ENCODE assay signal across 10 cellular contexts in genomic region chr1:155082301-155082940, GRCh38. TPM values are rescaled to one million over a fixed set of nuclear protein-coding genes. Genes with fewer than 3 reads are reported as not detected.
DNase-seq lines count a peak whose midpoint lies in the region; ATAC-seq and TF ChIP-seq lines count a peak whose summit lies in the region.
"Had no signal": no experiment of that assay in that cellular context is flagged by ENCODE, and none has a peak within 500 bp of the region (broad histone marks: within the 10 kb centered on the region; RNA-seq: fewer than 3 reads in every experiment).

No MANE protein-coding gene starts in this region.

- no peak for DNase-seq in activated naive CD4-positive, alpha-beta T cell treated with anti-CD3 and anti-CD28 coated beads for 36 hours
- DNase-seq in mesenchymal stem cell (no peak), GM10266 (ENCODE audit: extremely low spot score) (no peak)
- DNase-seq: SJCRH30 had no signal

- peaks cover 42% of the 10 kb centered on the region for H3K27me3 Mint-ChIP-seq in activated naive CD4-positive, alpha-beta T cell treated with anti-CD3 and anti-CD28 coated beads for 36 hours (ENCODE audit: low read depth)

- peak overlapping the region; percentile 59 for H3K4me3 ChIP-seq in DOHH2 (ENCODE audit: low read length)
- no peak overlapping the region for H3K4me3 ChIP-seq in mesenchymal stem cell (ENCODE audit: insufficient read depth in 1 of 2, low read depth in 1 of 2, low read length in 2 of 2)
- H3K4me3 ChIP-seq: SJCRH30 had no signal

- H3K9me2 ChIP-seq in DOHH2 (replicated peaks; ENCODE audit: control insufficient read depth, low read length), result no peaks in the 10 kb centered on the region

- H3K27ac ChIP-seq in 22Rv1 (peak overlapping the region; percentile 98), DOHH2 (ENCODE audit: low read depth, low read length) (no peak overlapping the region), mesenchymal stem cell (ENCODE audit: low read length, poor library complexity, severe bottlenecking) (no peak overlapping the region)
- H3K27ac ChIP-seq: left lung, SJCRH30 had no signal

- peaks cover 44% of the 10 kb centered on the region for H3K4me1 Mint-ChIP-seq in activated naive CD4-positive, alpha-beta T cell treated with anti-CD3 and anti-CD28 coated beads for 36 hours (ENCODE audit: low read depth)

- H3K4me2 ChIP-seq in DOHH2 (ENCODE audit: low read length) (peak overlapping the region; percentile 76), mesenchymal stem cell (ENCODE audit: low read length, poor library complexity, severe bottlenecking) (peak overlapping the region; percentile 41)

- H3K27me3 ChIP-seq in DOHH2 (ENCODE audit: control insufficient read depth, low read length), result peaks cover 61% of the 10 kb centered on the region
- peaks cover 57 to 60% of the 10 kb centered on the region in 2 experiments for H3K27me3 ChIP-seq in mesenchymal stem cell (ENCODE audit: control insufficient read depth in 1 of 2, insufficient read depth in 1 of 2, low read length in 2 of 2)

- H2BK15ac ChIP-seq in mesenchymal stem cell (ENCODE audit: low read depth, poor library complexity, severe bottlenecking), result no peak overlapping the region

- no peaks in the 10 kb centered on the region for H4K20me1 ChIP-seq in DOHH2 (ENCODE audit: control insufficient read depth, insufficient read depth, low read depth, low read length)

- H2BK12ac ChIP-seq in mesenchymal stem cell (ENCODE audit: low read length in 2 of 2), result no peak overlapping the region

- 6% methylated on average over 29 of the region's 34 CpGs for WGBS in mesenchymal stem cell

- H2AFZ ChIP-seq in mesenchymal stem cell (ENCODE audit: low read depth, low read length), result no peak overlapping the region

- CTCF ChIA-PET in activated naive CD4-positive, alpha-beta T cell treated with anti-CD3 and anti-CD28 coated beads for 36 hours (lab: Charles Lee), result interaction anchor here (1.8 to 4.6 kb wide), 4 partner anchors 18 to 88 kb away, joined by 4 to 75 read pairs (median 62); partner anchors contain the start of genes EFNA4 and KRTCAP2

- no peak overlapping the region for H2BK120ac ChIP-seq in mesenchymal stem cell (ENCODE audit: low read depth, low read length)

- H3K14ac ChIP-seq in mesenchymal stem cell (ENCODE audit: low read length in 2 of 2), result no peak overlapping the region

- no peak overlapping the region for H2BK5ac ChIP-seq in mesenchymal stem cell (ENCODE audit: low read depth, low read length, poor library complexity, severe bottlenecking)

- intact Hi-C loops in activated naive CD4-positive, alpha-beta T cell treated with anti-CD3 and anti-CD28 coated beads for 36 hours (cut with micrococcal nuclease), result loop anchor here (5.0 kb wide), 1 partner anchor 290 kb away; no protein-coding TSS in a partner anchor

- no peak overlapping the region for H4K8ac ChIP-seq in mesenchymal stem cell (ENCODE audit: low read length)

- ATAC-seq in GM21529 (IDR thresholded peaks at IDR 0.05; ENCODE audit: unreplicated experiment) (no peak), HG03135 (IDR thresholded peaks at IDR 0.05; ENCODE audit: unreplicated experiment) (no peak), GM18909 (IDR thresholded peaks at IDR 0.05; ENCODE audit: poor library complexity, unreplicated experiment) (no peak)
- ATAC-seq: left lung had no signal

- peak overlapping the region; percentile 22 for H3K4me3 Mint-ChIP-seq in activated naive CD4-positive, alpha-beta T cell treated with anti-CD3 and anti-CD28 coated beads for 36 hours

- no peak overlapping the region for H2AK5ac ChIP-seq in mesenchymal stem cell (ENCODE audit: low read length, severe bottlenecking)

- peaks cover 13% of the 10 kb centered on the region for H3F3A ChIP-seq in DOHH2 (ENCODE audit: control insufficient read depth, insufficient read depth)

- no peak overlapping the region for H3K4ac ChIP-seq in mesenchymal stem cell (ENCODE audit: low read depth in 1 of 2, low read length in 2 of 2)

- H3K79me1 ChIP-seq in mesenchymal stem cell (replicated peaks; ENCODE audit: low read length, poor library complexity, severe bottlenecking), result no peaks in the 10 kb centered on the region

- peak overlapping the region in 1 of 2 experiments; percentile 91 for H3K23ac ChIP-seq in mesenchymal stem cell (ENCODE audit: low read length in 2 of 2)

- no peaks in the 10 kb centered on the region for H3K9me3 Mint-ChIP-seq in activated naive CD4-positive, alpha-beta T cell treated with anti-CD3 and anti-CD28 coated beads for 36 hours

- H3K9ac ChIP-seq in mesenchymal stem cell (ENCODE audit: low read length), result no peak overlapping the region

- no peak overlapping the region for H4K91ac ChIP-seq in mesenchymal stem cell (ENCODE audit: low read length)

- no peaks in the 10 kb centered on the region for H3K36me3 Mint-ChIP-seq in activated naive CD4-positive, alpha-beta T cell treated with anti-CD3 and anti-CD28 coated beads for 36 hours (ENCODE audit: low read depth)

- H3K27ac Mint-ChIP-seq in activated naive CD4-positive, alpha-beta T cell treated with anti-CD3 and anti-CD28 coated beads for 36 hours, result no peak overlapping the region

- H3K4me1 ChIP-seq in DOHH2 (ENCODE audit: control insufficient read depth, low read length) (peaks cover 89% of the 10 kb centered on the region), mesenchymal stem cell (ENCODE audit: control insufficient read depth, insufficient read depth, low read depth, low read length) (peaks cover 67% of the 10 kb centered on the region)

- H3K36me3 ChIP-seq in DOHH2 (ENCODE audit: control insufficient read depth, low read length), result no peaks in the 10 kb centered on the region
- H3K36me3 ChIP-seq in mesenchymal stem cell (ENCODE audit: control insufficient read depth in 1 of 2, insufficient read depth in 2 of 2, low read depth in 1 of 2, low read length in 2 of 2), result peaks cover 0 to 4% of the 10 kb centered on the region in 2 experiments
- H3K36me3 ChIP-seq: left lung, SJCRH30 had no signal

- H3K18ac ChIP-seq in mesenchymal stem cell (ENCODE audit: low read depth in 1 of 2, low read length in 2 of 2), result no peak overlapping the region

- H3K9me3 ChIP-seq in DOHH2 (ENCODE audit: control insufficient read depth, insufficient read depth, low read length) (no peaks in the 10 kb centered on the region), mesenchymal stem cell (ENCODE audit: control insufficient read depth, low read length) (no peaks in the 10 kb centered on the region)
- H3K9me3 ChIP-seq: left lung, SJCRH30 had no signal

- TF ChIP-seq CTCF in 22Rv1 (IDR thresholded peaks at IDR 0.05), result no peak
- no peak for TF ChIP-seq CTCF in DOHH2 (IDR thresholded peaks at IDR 0.05; ENCODE audit: low read depth, low read length, poor library complexity, severe bottlenecking)
- TF ChIP-seq CTCF in GM10266 (IDR thresholded peaks at IDR 0.05; ENCODE audit: control insufficient read depth, insufficient read depth, low read depth, missing control alignments), result no peak

- H3K79me2 ChIP-seq in DOHH2 (ENCODE audit: control insufficient read depth, low read length), result no peaks in the 10 kb centered on the region

RNA-seq across cellular contexts. Expression of gene EFNA3, which starts 3.8 kb away (rescaled TPM):
- 1 to 10 TPM; 1.3 to 2.5 TPM for total RNA-seq in activated naive CD4-positive, alpha-beta T cell treated with anti-CD3 and anti-CD28 coated beads for 36 hours
- 0.95 TPM for polyA plus RNA-seq in mesenchymal stem cell (2013, experiment 1 of 2)
- polyA plus RNA-seq in mesenchymal stem cell (2013, experiment 2 of 2), result 1.3 TPM

RNA-seq across cellular contexts. Expression of gene EFNA4, which starts 18.9 kb away (rescaled TPM):
- 1 to 10 TPM; 3.3 to 4.5 TPM for total RNA-seq in activated naive CD4-positive, alpha-beta T cell treated with anti-CD3 and anti-CD28 coated beads for 36 hours
- polyA plus RNA-seq in mesenchymal stem cell (2013, experiment 1 of 2), result 14.2 TPM
- polyA plus RNA-seq in mesenchymal stem cell (2013, experiment 2 of 2), result 14.3 TPM

RNA-seq across cellular contexts. Expression of gene ADAM15, which starts 31.3 kb away (rescaled TPM):
- total RNA-seq in activated naive CD4-positive, alpha-beta T cell treated with anti-CD3 and anti-CD28 coated beads for 36 hours, result 10 to 100 TPM; 53.8 to 55.8 TPM
- polyA plus RNA-seq in mesenchymal stem cell (2013, experiment 1 of 2), result 32.8 TPM
- 32.9 TPM for polyA plus RNA-seq in mesenchymal stem cell (2013, experiment 2 of 2)

RNA-seq across cellular contexts. Expression of gene EFNA1, which starts 45.3 kb away (rescaled TPM):
- under 1 TPM; 0.26 to 0.32 TPM for total RNA-seq in activated naive CD4-positive, alpha-beta T cell treated with anti-CD3 and anti-CD28 coated beads for 36 hours
- polyA plus RNA-seq in mesenchymal stem cell (2013, experiment 1 of 2), result 0.62 TPM
- 0.53 TPM for polyA plus RNA-seq in mesenchymal stem cell (2013, experiment 2 of 2)

RNA-seq across cellular contexts. Expression of gene DCST1, which starts 48.8 kb away (rescaled TPM):
- total RNA-seq in activated naive CD4-positive, alpha-beta T cell treated with anti-CD3 and anti-CD28 coated beads for 36 hours, result not detected
- polyA plus RNA-seq in mesenchymal stem cell (2013, experiment 1 of 2), result not detected
- not detected for polyA plus RNA-seq in mesenchymal stem cell (2013, experiment 2 of 2)
- total RNA-seq: left lung, SJCRH30 had no signal
